Comparison of ENCODE assay signal across 12 cellular contexts in genomic region chr10:78041170-78042057, GRCh38. TPM values are rescaled to one million over a fixed set of nuclear protein-coding genes. Genes with fewer than 3 reads are reported as not detected.
DNase-seq lines count a peak whose midpoint lies in the region; ATAC-seq, FAIRE-seq and TF ChIP-seq lines count a peak whose summit lies in the region.
"Had no signal": no experiment of that assay in that cellular context is flagged by ENCODE, and none has a peak within 500 bp of the region (broad histone marks: within the 10 kb centered on the region; RNA-seq: fewer than 3 reads in every experiment).

No MANE protein-coding gene starts in this region.

- WGBS in GM12878 (ENCODE audit: insufficient coverage, insufficient replicate concordance, low lambda C conversion rate, missing lambda C conversion rate) = 74% methylated on average over 5 of the region's 5 CpGs

- DNase-seq in activated T-cell treated with anti-CD3 and anti-CD28 coated beads, Interleukin-2, amount 50 U/mL, for 24 hours = no peak
- DNase-seq in activated T-cell treated with anti-CD3 and anti-CD28 coated beads for 4 hours = no peak
- no peak for DNase-seq in GM12878 (ENCODE audit: low read depth, low spot score)
- DNase-seq in progenitor cell of endocrine pancreas (ENCODE audit: low spot score, unreplicated experiment) = no peak
- DNase-seq in H7 = no peak
- DNase-seq in foreskin fibroblast = no peak
- DNase-seq: esophagus squamous epithelium; NCI-H1048; NCI-H69; stimulated activated naive CD4-positive, alpha-beta T cell had no signal

- SMC1A ChIA-PET in GM12878 (lab: Charles Lee; ENCODE audit: uncharacterized antibody, unreplicated experiment) = no interaction called here

- no peak overlapping the region for H3K4me3 ChIP-seq in GM12878
- H3K4me3 ChIP-seq in H7 (ENCODE audit: insufficient read depth, low read depth, low read length) = no peak overlapping the region
- no peak overlapping the region for H3K4me3 ChIP-seq in foreskin fibroblast (ENCODE audit: low read depth in 1 of 2, low read length in 2 of 2)
- H3K4me3 ChIP-seq: esophagus squamous epithelium had no signal

- no peak for TF ChIP-seq CTCF in GM12878 (IDR thresholded peaks at IDR 0.05 in 2 of 3, conservative IDR thresholded peaks at IDR 0.05 in 1 of 3; ENCODE audit: control insufficient read depth in 2 of 3, extremely low read depth in 1 of 3, insufficient read depth in 1 of 3, low read depth in 3 of 3, low read length in 3 of 3)
- TF ChIP-seq CTCF in progenitor cell of endocrine pancreas (IDR thresholded peaks at IDR 0.05; ENCODE audit: unreplicated experiment) = no peak
- no peak for TF ChIP-seq CTCF in foreskin fibroblast (IDR thresholded peaks at IDR 0.05; ENCODE audit: low read depth, low read length)

- peaks cover 17% of the 10 kb centered on the region for H3K4me1 ChIP-seq in GM12878 (ENCODE audit: control insufficient read depth, insufficient read depth, low read length)

- H3K27ac Mint-ChIP-seq in activated T-cell treated with anti-CD3 and anti-CD28 coated beads, Interleukin-2, amount 50 U/mL, for 24 hours = peak overlapping the region; percentile 91
- H3K27ac Mint-ChIP-seq in IgD-negative memory B cell (peak overlapping the region in 2 of 3 donors; percentile 26 to 68), progenitor cell of endocrine pancreas (peak overlapping the region; percentile 82)

- POLR2A ChIA-PET in GM12878 (lab: Charles Lee) = interaction anchor here (1.3 kb wide), 1 partner anchor 7 kb away, joined by 3 read pairs; no protein-coding TSS in a partner anchor

- H3K27ac ChIP-seq in GM12878 (ENCODE audit: control insufficient read depth, insufficient read depth) = no peak overlapping the region
- H3K27ac ChIP-seq: esophagus squamous epithelium had no signal

- H3K27me3 Mint-ChIP-seq in activated T-cell treated with anti-CD3 and anti-CD28 coated beads, Interleukin-2, amount 50 U/mL, for 24 hours = no peaks in the 10 kb centered on the region
- H3K27me3 Mint-ChIP-seq in IgD-negative memory B cell (no peaks in the 10 kb centered on the region), progenitor cell of endocrine pancreas (no peaks in the 10 kb centered on the region)

- H3K9me3 Mint-ChIP-seq in activated T-cell treated with anti-CD3 and anti-CD28 coated beads, Interleukin-2, amount 50 U/mL, for 24 hours = no peaks in the 10 kb centered on the region
- H3K9me3 Mint-ChIP-seq in IgD-negative memory B cell = no peaks in the 10 kb centered on the region
- H3K9me3 Mint-ChIP-seq in progenitor cell of endocrine pancreas (ENCODE audit: low read depth) = no peaks in the 10 kb centered on the region

- no peak for TF ChIP-seq RAD21 in GM12878 (IDR thresholded peaks at IDR 0.05; ENCODE audit: insufficient read depth, low read depth, low read length)

- intact Hi-C loops in GM12878 (cut with micrococcal nuclease; ENCODE audit: unreplicated experiment) = no loop called here

- H3K27me3 ChIP-seq in GM12878 (replicated peaks in 1 of 2; ENCODE audit: control insufficient read depth in 2 of 2, insufficient read depth in 2 of 2, low read length in 1 of 2) (no peaks in the 10 kb centered on the region), H7 (ENCODE audit: control insufficient read depth, insufficient read depth, low read length) (no peaks in the 10 kb centered on the region)
- H3K27me3 ChIP-seq: esophagus squamous epithelium had no signal

- H3K36me3 ChIP-seq in GM12878 (ENCODE audit: control insufficient read depth in 2 of 2, insufficient read depth in 2 of 2, low read length in 1 of 2) = peaks cover 35 to 48% of the 10 kb centered on the region in 2 experiments
- peaks cover 54% of the 10 kb centered on the region for H3K36me3 ChIP-seq in H7 (replicated peaks; ENCODE audit: control insufficient read depth, insufficient read depth, low read length)

- H3K4me1 Mint-ChIP-seq in activated T-cell treated with anti-CD3 and anti-CD28 coated beads, Interleukin-2, amount 50 U/mL, for 24 hours (ENCODE audit: low read depth) = peaks cover 73% of the 10 kb centered on the region
- H3K4me1 Mint-ChIP-seq in IgD-negative memory B cell (peaks cover 24 to 53% (median 45%) of the 10 kb centered on the region in 3 donors), progenitor cell of endocrine pancreas (ENCODE audit: low read depth) (peaks cover 16% of the 10 kb centered on the region)

- peaks cover 73% of the 10 kb centered on the region for H3K36me3 Mint-ChIP-seq in activated T-cell treated with anti-CD3 and anti-CD28 coated beads, Interleukin-2, amount 50 U/mL, for 24 hours (ENCODE audit: low read depth)
- H3K36me3 Mint-ChIP-seq in IgD-negative memory B cell (peaks cover 5% of the 10 kb centered on the region), progenitor cell of endocrine pancreas (ENCODE audit: insufficient read depth) (peaks cover 29% of the 10 kb centered on the region)

- peak; percentile 57 for TF ChIP-seq POLR2A in GM12878 (IDR thresholded peaks at IDR 0.05; ENCODE audit: low read depth, low read length)

- no peak overlapping the region for H3K9ac ChIP-seq in GM12878 (ENCODE audit: control insufficient read depth, insufficient read depth, low read length)

- no peak for FAIRE-seq in GM12878 (lab: Jason Lieb, UNC)

- RAD21 ChIA-PET in GM12878 (lab: Charles Lee; ENCODE audit: unreplicated experiment) = no interaction called here

- no peaks in the 10 kb centered on the region for H3K9me3 ChIP-seq in GM12878 (replicated peaks; ENCODE audit: control insufficient read depth, insufficient read depth, low read length)
- H3K9me3 ChIP-seq: esophagus squamous epithelium had no signal

- peak overlapping the region; percentile 25 for H3K4me3 Mint-ChIP-seq in activated T-cell treated with anti-CD3 and anti-CD28 coated beads, Interleukin-2, amount 50 U/mL, for 24 hours
- H3K4me3 Mint-ChIP-seq in IgD-negative memory B cell (no peak overlapping the region), progenitor cell of endocrine pancreas (ENCODE audit: low read depth) (no peak overlapping the region)

- no peak overlapping the region for H3K4me2 ChIP-seq in GM12878 (ENCODE audit: control insufficient read depth, insufficient read depth)

- peaks cover 26% of the 10 kb centered on the region for H4K20me1 ChIP-seq in GM12878 (ENCODE audit: control insufficient read depth, insufficient read depth)

- in situ Hi-C loops in GM12878 (cut with MboI) = no loop called here

- TSS peak; percentile 1 for BruUV-seq in GM12878 (replicated peaks; lab: Mats Ljungman, UMichigan)

- H2AFZ ChIP-seq in GM12878 (ENCODE audit: control insufficient read depth, low read depth, low read length) = no peak overlapping the region

- H3K79me2 ChIP-seq in GM12878 (ENCODE audit: control insufficient read depth, insufficient read depth, low read length) = peaks cover 38% of the 10 kb centered on the region

- CTCF ChIA-PET in GM12878 (lab: Yijun Ruan, JAX) = interaction anchor here (1.3 to 1.4 kb wide), 2 partner anchors 15 to 261 kb away, joined by 3 read pairs; no protein-coding TSS in a partner anchor

- no peak; the same call in 2 of the 3 replicates for ATAC-seq in GM12878
- no peak for ATAC-seq in HG03571 (IDR thresholded peaks at IDR 0.05; ENCODE audit: unreplicated experiment)

- no peak for TF ChIP-seq EP300 in GM12878 (IDR thresholded peaks at IDR 0.05; ENCODE audit: borderline replicate concordance in 1 of 2, control insufficient read depth in 1 of 2, low read depth in 2 of 2, low read length in 2 of 2)

TF ChIP-seq in GM12878, 131 proteins besides CTCF, POLR2A, EP300 and RAD21 (continues in another document):
- TF ChIP-seq POLR2AphosphoS5 (IDR thresholded peaks at IDR 0.05; ENCODE audit: low read length) = peak; percentile 76
- TF ChIP-seq SMAD5 (IDR thresholded peaks at IDR 0.05; ENCODE audit: low read depth) = 0 out of 2 replicates have a peak, but pooled peaks have one; percentile 45

RNA-seq across cellular contexts. Expression of gene RPS24, which starts 7.8 kb away (rescaled TPM):
- polyA plus RNA-seq in IgD-negative memory B cell (1,078 TPM), GM12878 (2011; rRNA removed) (4,949 and 6,080 TPM in 2 replicates), GM12878 (2014; fragmentation: Illumina TruSeq; extraction: Trizol) (7,285 and 11,010 TPM in 2 replicates), GM12878 (2014; fragmentation: Nextera tagmentation; extraction: Ambion mirVana) (1,000 to 10,000 TPM; 2,040 to 2,048 TPM), GM12878 (2014; rRNA removed) (3,560 and 4,462 TPM in 2 replicates), GM12878 (2016; fragmentation: Nextera tagmentation; extraction: Ambion mirVana) (1,000 to 10,000 TPM; 1,343 to 1,367 TPM)
- 603 and 652 TPM in 2 replicates for total RNA-seq in GM12878 (2013; cell fraction: nucleolus; rRNA removed)
- total RNA-seq in GM12878 (2014; rRNA removed) (2,411 and 2,802 TPM in 2 replicates), GM12878 (2014; rRNA removed; fragmentation: Illumina TruSeq; extraction: Trizol) (6,566 and 6,639 TPM in 2 replicates), GM12878 (2021) (1,928 and 2,010 TPM in 2 replicates), progenitor cell of endocrine pancreas (1,431 and 1,496 TPM in 2 replicates)
- 19,005 TPM for polyA plus RNA-seq in GM12878 (2011; ENCODE audit: low read depth)
- 3,837 and 6,286 TPM in 2 replicates for polyA plus RNA-seq in GM12878 (2011; cell fraction: cytosol; rRNA removed)
- polyA plus RNA-seq in GM12878 (2011; cell fraction: nucleus; rRNA removed) = 1,409 and 1,490 TPM in 2 replicates
- polyA plus RNA-seq in GM12878 (2012) = 5,520 and 6,024 TPM in 2 replicates
- 1,139 and 1,792 TPM in 2 replicates for polyA minus RNA-seq in GM12878 (2011; rRNA and poly(A)+ RNA removed)
- 512 and 570 TPM in 2 replicates for polyA minus RNA-seq in GM12878 (2011; cell fraction: cytosol; rRNA and poly(A)+ RNA removed)
- polyA minus RNA-seq in GM12878 (2011; cell fraction: nucleus; rRNA and poly(A)+ RNA removed) = 171 and 211 TPM in 2 replicates
- 1,301 and 1,944 TPM in 2 replicates for total RNA-seq in H7 (2014; rRNA removed; shearing (Covaris generic))

RNA-seq across cellular contexts. Expression of gene POLR3A, which starts 12.1 kb away (rescaled TPM):
- polyA plus RNA-seq in IgD-negative memory B cell = 6.5 TPM
- 42.1 and 44.8 TPM in 2 replicates for total RNA-seq in GM12878 (2013; cell fraction: nucleolus; rRNA removed)
- total RNA-seq in GM12878 (2014; rRNA removed) = 14.9 and 17.5 TPM in 2 replicates
- 11.7 and 12.9 TPM in 2 replicates for total RNA-seq in GM12878 (2014; rRNA removed; fragmentation: Illumina TruSeq; extraction: Trizol)
- 16.8 and 20.4 TPM in 2 replicates for total RNA-seq in GM12878 (2021)
- 6.1 TPM for polyA plus RNA-seq in GM12878 (2011; ENCODE audit: low read depth)
- polyA plus RNA-seq in GM12878 (2011; rRNA removed) = 10.5 and 11.6 TPM in 2 replicates
- polyA plus RNA-seq in GM12878 (2011; cell fraction: cytosol; rRNA removed) = 9.3 and 11.2 TPM in 2 replicates
- polyA plus RNA-seq in GM12878 (2011; cell fraction: nucleus; rRNA removed) = 15.2 and 18.5 TPM in 2 replicates
- polyA plus RNA-seq in GM12878 (2012) = 7.3 and 7.4 TPM in 2 replicates
- polyA plus RNA-seq in GM12878 (2014; fragmentation: Illumina TruSeq; extraction: Trizol) = 15.8 and 16.4 TPM in 2 replicates
- 1 to 10 TPM; 5.4 to 6.6 TPM for polyA plus RNA-seq in GM12878 (2014; fragmentation: Nextera tagmentation; extraction: Ambion mirVana)
- 12.2 and 12.3 TPM in 2 replicates for polyA plus RNA-seq in GM12878 (2014; rRNA removed)
- 10 to 100 TPM; 18.4 to 19.2 TPM for polyA plus RNA-seq in GM12878 (2016; fragmentation: Nextera tagmentation; extraction: Ambion mirVana)
- 30.7 and 30.9 TPM in 2 replicates for polyA minus RNA-seq in GM12878 (2011; rRNA and poly(A)+ RNA removed)
- 12.2 and 13.8 TPM in 2 replicates for polyA minus RNA-seq in GM12878 (2011; cell fraction: cytosol; rRNA and poly(A)+ RNA removed)
- 23.9 and 36.4 TPM in 2 replicates for polyA minus RNA-seq in GM12878 (2011; cell fraction: nucleus; rRNA and poly(A)+ RNA removed)
- 26.7 and 27.5 TPM in 2 replicates for total RNA-seq in progenitor cell of endocrine pancreas
- total RNA-seq in H7 (2014; rRNA removed; shearing (Covaris generic)) = 12.3 and 14.3 TPM in 2 replicates
